ENCODE assay signal across 1 cellular context in genomic region chr12:59041241-59042121, GRCh38.
TF ChIP-seq lines count a peak whose summit lies in the region.

No MANE protein-coding gene starts in this region.

TF ChIP-seq in IMR-90, 13 proteins besides CTCF, POLR2A, EP300 and RAD21 (continued from another document):
- TF ChIP-seq USF2 (IDR thresholded peaks at IDR 0.05; ENCODE audit: low read depth, low read length) (no peak), RCOR1 (IDR thresholded peaks at IDR 0.05; ENCODE audit: insufficient replicate concordance, low read length) (peak; percentile 63)
